Comparison of ENCODE assay signal across 24 cellular contexts in genomic region chr3:120382941-120383447, GRCh38.
"Had no signal": no experiment of that assay in that cellular context is flagged by ENCODE, and none has a peak within 500 bp of the region (broad histone marks: within the 10 kb centered on the region; RNA-seq: fewer than 3 reads in every experiment).

No MANE protein-coding gene starts in this region.

- H3K4me3 ChIP-seq: dorsolateral prefrontal cortex, gastrocnemius medialis, lower lobe of right lung, ovary, psoas muscle, sigmoid colon, suprapubic skin, transverse colon, upper lobe of right lung, uterus had no signal

- H3K9me3 ChIP-seq: gastrocnemius medialis, lower lobe of right lung, ovary, psoas muscle, sigmoid colon, suprapubic skin, transverse colon, upper lobe of right lung, uterus had no signal

- DNase-seq: dorsolateral prefrontal cortex; effector CD4-positive, alpha-beta T cell; endodermal cell; foreskin fibroblast; gastrocnemius medialis; head of caudate nucleus; left ventricle myocardium superior; lower lobe of right lung; natural killer cell; occipital lobe; ovary; posterior cingulate gyrus; psoas muscle; right cardiac atrium; sigmoid colon; stimulated activated CD4-positive, alpha-beta T cell treated with anti-CD3 and anti-CD28 coated beads, Interleukin-2, amount 100 ng/mL, for 24 hours; stimulated activated CD4-positive, alpha-beta T cell treated with anti-CD3 and anti-CD28 coated beads, Interleukin-4, amount 100 ng/mL, for 24 hours; transverse colon; upper lobe of right lung; uterus had no signal

- H3K27me3 ChIP-seq: dorsolateral prefrontal cortex, gastrocnemius medialis, ovary, sigmoid colon, suprapubic skin, transverse colon, upper lobe of right lung, uterus had no signal

- H3K27ac ChIP-seq: dorsolateral prefrontal cortex, epithelial cell of prostate, gastrocnemius medialis, lower lobe of right lung, ovary, psoas muscle, sigmoid colon, suprapubic skin, transverse colon, upper lobe of right lung, uterus had no signal

- H3K36me3 ChIP-seq: gastrocnemius medialis, lower lobe of right lung, ovary, sigmoid colon, suprapubic skin, transverse colon, upper lobe of right lung, uterus had no signal

- ATAC-seq: esophagus mucosa; gastrocnemius medialis; left ventricle myocardium superior; lower lobe of right lung; natural killer cell; psoas muscle; right cardiac atrium; stimulated activated effector memory CD8-positive, alpha-beta T cell treated with anti-CD3 and anti-CD28 coated beads, Interleukin-12 subunit alpha, Interleukin-12 subunit beta, amount 100 ng/mL, for 72 hours; upper lobe of right lung had no signal

- H3K4me1 ChIP-seq: gastrocnemius medialis, lower lobe of right lung, psoas muscle, sigmoid colon, suprapubic skin, transverse colon, upper lobe of right lung, uterus had no signal
